ENCODE assay signal across 18 cellular contexts in the genomic region with DNA sequence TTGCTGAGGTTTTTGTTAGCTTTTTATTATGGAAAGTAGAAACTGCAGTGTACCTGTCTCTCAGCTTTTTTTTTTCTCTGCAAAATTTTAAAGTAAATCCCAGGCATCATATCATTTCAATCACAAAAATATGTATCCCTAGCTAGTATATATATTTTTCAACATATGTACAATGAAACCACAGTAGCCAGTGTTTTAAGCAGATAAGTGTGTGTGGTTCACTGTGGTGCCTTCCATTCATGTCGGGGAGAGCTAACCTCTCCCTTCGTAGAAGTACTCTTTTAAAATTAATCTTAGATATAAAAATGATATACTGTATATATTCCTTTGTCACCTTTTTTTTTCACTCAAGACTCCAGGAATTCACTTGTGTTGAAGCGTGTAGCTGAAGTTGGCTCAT.
"Had no signal": no experiment of that assay in that cellular context is flagged by ENCODE, and none has a peak within 500 bp of the region (broad histone marks: within the 10 kb centered on the region; RNA-seq: fewer than 3 reads in every experiment).

No MANE protein-coding gene starts in this region.

- H3K4me3 ChIP-seq: dorsolateral prefrontal cortex, heart left ventricle, mucosa of descending colon, right atrium auricular region, sigmoid colon, skin epidermis, uterus had no signal

- H3K27me3 ChIP-seq: dorsolateral prefrontal cortex, heart left ventricle, right atrium auricular region, sigmoid colon, uterus had no signal

- H3K27ac ChIP-seq: dorsolateral prefrontal cortex, heart left ventricle, right atrium auricular region, sigmoid colon, skin epidermis, uterus had no signal

- H3K4me3 Mint-ChIP-seq: neural crest cell, type B pancreatic cell had no signal

- H3K9me3 ChIP-seq: mucosa of descending colon, right atrium auricular region, sigmoid colon, uterus had no signal

- DNase-seq: cortex of kidney; dorsolateral prefrontal cortex; effector CD8-positive, alpha-beta T cell; foreskin melanocyte; heart left ventricle; hippocampal formation; kidney glomerular epithelial cell; mucosa of descending colon; natural killer cell; posterior cingulate gyrus; sigmoid colon; stimulated activated CD4-positive, alpha-beta T cell treated with anti-CD3 and anti-CD28 coated beads, Interleukin-12 subunit alpha, Interleukin-12 subunit beta, amount 100 ng/mL, for 4 hours; stimulated activated naive CD4-positive, alpha-beta T cell treated with Interleukin-2 at 50 U/mL for 16 hours; uterus had no signal

- H3K36me3 ChIP-seq: heart left ventricle, right atrium auricular region, sigmoid colon, uterus had no signal

- H3K27me3 Mint-ChIP-seq: type B pancreatic cell had no signal

- H3K9me3 Mint-ChIP-seq: natural killer cell had no signal

- ATAC-seq: natural killer cell had no signal

- H3K36me3 Mint-ChIP-seq: natural killer cell had no signal

- H3K27ac Mint-ChIP-seq: type B pancreatic cell had no signal
